In genomic region chr4:139633195-139633594, GRCh38 we compare ENCODE assay signal across 9 cellular contexts. TPM values are rescaled to one million over a fixed set of nuclear protein-coding genes. Genes with fewer than 3 reads are reported as not detected.
DNase-seq lines count a peak whose midpoint lies in the region; ATAC-seq and TF ChIP-seq lines count a peak whose summit lies in the region.
"Had no signal": no experiment of that assay in that cellular context is flagged by ENCODE, and none has a peak within 500 bp of the region (broad histone marks: within the 10 kb centered on the region; RNA-seq: fewer than 3 reads in every experiment).

No MANE protein-coding gene starts in this region.

- peaks cover 10% of the 10 kb centered on the region for H3K9me3 Mint-ChIP-seq in mesothelial cell of epicardium

- no peak for TF ChIP-seq EP300 in gastroesophageal sphincter (IDR thresholded peaks at IDR 0.05)

- 57 to 61% methylated on average over 17 of the region's 17 CpGs for WGBS in body of pancreas, 2 donors
- WGBS in gastroesophageal sphincter (ENCODE audit: low coverage in 1 of 2), 2 donors = 43 to 71% methylated on average over 10 to 12 of the region's 17 CpGs

- no peaks in the 10 kb centered on the region for H3K4me1 ChIP-seq in body of pancreas
- peaks cover 0 to 6% (median 0%) of the 10 kb centered on the region in 3 donors for H3K4me1 ChIP-seq in gastroesophageal sphincter
- H3K4me1 ChIP-seq in upper lobe of right lung = peaks cover 5% of the 10 kb centered on the region

- DNase-seq in body of pancreas (no peak), mesothelial cell of epicardium (ENCODE audit: low spot score in 2 of 2, unreplicated experiment in 2 of 2) (no peak), upper lobe of right lung (no peak)
- DNase-seq: activated CD4-positive, alpha-beta memory T cell treated with anti-CD3 and anti-CD28 coated beads for 36 hours; CD4-positive, alpha-beta T cell had no signal

- peaks cover 11% of the 10 kb centered on the region for H3K27me3 Mint-ChIP-seq in mesothelial cell of epicardium (ENCODE audit: low read depth)

- no peaks in the 10 kb centered on the region for H3K36me3 Mint-ChIP-seq in mesothelial cell of epicardium
- H3K36me3 Mint-ChIP-seq: activated CD4-positive, alpha-beta memory T cell treated with anti-CD3 and anti-CD28 coated beads for 36 hours had no signal

- H3K36me3 ChIP-seq in body of pancreas (replicated peaks in 1 of 2; ENCODE audit: insufficient read depth in 1 of 2, low read depth in 2 of 2) (no peaks in the 10 kb centered on the region), gastroesophageal sphincter (no peaks in the 10 kb centered on the region), upper lobe of right lung (no peaks in the 10 kb centered on the region)

- H3K27ac ChIP-seq in body of pancreas = peak overlapping the region in 3 of 4 donors; percentile 32 to 58 (median 55)
- peak overlapping the region in 2 of 4 donors; percentile 35 to 40 for H3K27ac ChIP-seq in gastroesophageal sphincter
- no peak overlapping the region for H3K27ac ChIP-seq in upper lobe of right lung

- peak in 1 of 3 donors; percentile 13 for TF ChIP-seq POLR2A in body of pancreas (IDR thresholded peaks at IDR 0.05)
- no peak for TF ChIP-seq POLR2A in gastroesophageal sphincter (IDR thresholded peaks at IDR 0.05)

- intact Hi-C loops in body of pancreas (cut with DNase I) = no loop called here
- intact Hi-C loops in upper lobe of right lung (cut with DNase I) = no loop called here

- peaks cover 9% of the 10 kb centered on the region for H3K4me1 Mint-ChIP-seq in mesothelial cell of epicardium

- H3K27ac Mint-ChIP-seq in mesothelial cell of epicardium = no peak overlapping the region
- H3K27ac Mint-ChIP-seq: activated CD4-positive, alpha-beta memory T cell treated with anti-CD3 and anti-CD28 coated beads for 36 hours; CD4-positive, alpha-beta T cell had no signal

- H3K27me3 ChIP-seq in body of pancreas (no peaks in the 10 kb centered on the region), gastroesophageal sphincter (no peaks in the 10 kb centered on the region), upper lobe of right lung (no peaks in the 10 kb centered on the region)

- no peak overlapping the region for H3K4me3 ChIP-seq in body of pancreas
- peak overlapping the region; percentile 33 to 39 for H3K4me3 ChIP-seq in gastroesophageal sphincter
- peak overlapping the region; percentile 25 for H3K4me3 ChIP-seq in upper lobe of right lung

- H3K9me3 ChIP-seq in body of pancreas = no peaks in the 10 kb centered on the region
- peaks cover 0 to 2% (median 0%) of the 10 kb centered on the region in 3 donors for H3K9me3 ChIP-seq in gastroesophageal sphincter
- H3K9me3 ChIP-seq in upper lobe of right lung = no peaks in the 10 kb centered on the region

- H3K4me3 Mint-ChIP-seq in mesothelial cell of epicardium = peak overlapping the region; percentile 76
- H3K4me3 Mint-ChIP-seq: activated CD4-positive, alpha-beta memory T cell treated with anti-CD3 and anti-CD28 coated beads for 36 hours; CD4-positive, alpha-beta T cell had no signal

- no peak for TF ChIP-seq CTCF in body of pancreas (IDR thresholded peaks at IDR 0.05)
- no peak for TF ChIP-seq CTCF in gastroesophageal sphincter (IDR thresholded peaks at IDR 0.05)
- TF ChIP-seq CTCF in mesothelial cell of epicardium (IDR thresholded peaks at IDR 0.05; ENCODE audit: unreplicated experiment) = no peak
- no peak for TF ChIP-seq CTCF in upper lobe of right lung (IDR thresholded peaks at IDR 0.05)

- ATAC-seq in body of pancreas (peak; percentile 21), gastroesophageal sphincter (no peak), upper lobe of right lung (no peak), GM21737 (IDR thresholded peaks at IDR 0.05; ENCODE audit: unreplicated experiment) (no peak), GM21515 (IDR thresholded peaks at IDR 0.05; ENCODE audit: unreplicated experiment) (no peak), HG03469 (IDR thresholded peaks at IDR 0.05; ENCODE audit: unreplicated experiment) (no peak)

RNA-seq across cellular contexts. Expression of gene MGST2, which starts 32.4 kb away (rescaled TPM):
- 10 to 100 TPM; 23.4 to 44.1 TPM for total RNA-seq in body of pancreas
- total RNA-seq in gastroesophageal sphincter = 10 to 100 TPM; 26.5 to 53.9 (median 38.5) TPM
- total RNA-seq in mesothelial cell of epicardium = 29.8 to 36.3 TPM (median 32.6 TPM) in 3 replicates
- total RNA-seq in upper lobe of right lung = 64.6 TPM

Comparison
In these comparisons a context has a peak if more than half of its experiments do, and no peak if none do; other contexts are left out.
1. H3K4me3 ChIP-seq: peak in gastroesophageal sphincter (2 of 2) and upper lobe of right lung (single experiment); none in body of pancreas (0 of 2).